Comparison of ENCODE assay signal across 29 cellular contexts in the genomic region with DNA sequence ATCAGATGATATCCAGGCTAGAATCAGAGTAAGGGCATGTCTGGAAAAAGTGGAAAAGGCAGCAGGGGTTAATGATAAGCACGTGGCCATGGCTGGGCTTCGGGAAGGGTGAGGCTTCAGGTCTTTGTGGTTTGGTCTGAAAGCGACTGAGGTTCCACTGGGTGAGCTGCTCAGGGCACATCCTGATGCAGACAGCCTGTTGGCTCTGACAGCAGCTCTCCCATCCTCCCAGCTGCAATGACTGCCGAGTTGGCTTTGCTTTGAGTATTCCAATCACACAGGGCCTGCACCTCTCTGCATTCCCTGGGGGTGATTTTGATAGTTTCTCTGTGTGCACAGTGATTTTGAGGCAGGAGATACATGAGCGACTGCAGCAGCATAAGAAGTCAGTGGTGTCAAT.
"Had no signal": no experiment of that assay in that cellular context is flagged by ENCODE, and none has a peak within 500 bp of the region (broad histone marks: within the 10 kb centered on the region; RNA-seq: fewer than 3 reads in every experiment).

No MANE protein-coding gene starts in this region.

- H3K4me1 ChIP-seq: ascending aorta, breast epithelium, SJCRH30 had no signal

- H3K27me3 ChIP-seq: ascending aorta, breast epithelium, SJCRH30 had no signal

- H3K27ac ChIP-seq: ascending aorta, breast epithelium, KMS-11, SJCRH30, SK-N-MC, WERI-Rb-1 had no signal

- DNase-seq: activated CD4-positive, alpha-beta memory T cell treated with anti-CD3 and anti-CD28 coated beads, Interleukin-2, amount 10 ng/mL, durations not matched to agents 7 days and 5 days; activated CD4-positive, alpha-beta T cell treated with anti-CD3 and anti-CD28 coated beads for 1 hour; activated CD4-positive, alpha-beta T cell treated with anti-CD3 and anti-CD28 coated beads for 48 hours; activated CD4-positive, CD25-positive, alpha-beta regulatory T cell; activated CD8-positive, alpha-beta memory T cell treated with anti-CD3 and anti-CD28 coated beads for 24 hours; activated CD8-positive, alpha-beta memory T cell treated with anti-CD3 and anti-CD28 coated beads, Interleukin-2, amount 10 ng/mL, durations not matched to agents 7 days and 5 days; activated CD8-positive, alpha-beta memory T cell treated with anti-CD3 and anti-CD28 coated beads, Interleukin-2, amount 50 U/mL, for 48 hours; activated gamma-delta T cell; activated naive CD4-positive, alpha-beta T cell treated with Interleukin-2 at 50 U/mL for 16 hours; activated naive CD8-positive, alpha-beta T cell treated with anti-CD3 and anti-CD28 coated beads, Interleukin-2, amount 10 ng/mL, durations not matched to agents 7 days and 5 days; activated T-cell treated with anti-CD3 and anti-CD28 coated beads, Interleukin-2, amount 50 U/mL, for 1 hour; activated T-cell treated with anti-CD3 and anti-CD28 coated beads, Interleukin-2, amount 50 U/mL, for 72 hours; cerebellar nuclear complex; NCI-H1105; NCI-H1417 treated with DMSO at 0.1 percent for 48 hours; NCI-H187 treated with DMSO at 0.1 percent for 48 hours; NCI-H2081; NCI-H226; NCI-H524 treated with DMSO at 0.1 percent for 48 hours; OCI-M1; SHP77; SJCRH30; T1000; WERI-Rb-1 had no signal

- H3K36me3 ChIP-seq: ascending aorta, breast epithelium, SJCRH30, WERI-Rb-1 had no signal

- H3K4me3 ChIP-seq: ascending aorta, breast epithelium, SJCRH30, SK-N-MC had no signal

- ATAC-seq: activated CD8-positive, alpha-beta memory T cell treated with anti-CD3 and anti-CD28 coated beads, Interleukin-2, amount 10 ng/mL, durations not matched to agents 7 days and 5 days; activated T-cell treated with anti-CD3 and anti-CD28 coated beads, Interleukin-2, amount 50 U/mL, for 72 hours; Panc1 had no signal

- H3K9me3 ChIP-seq: ascending aorta, breast epithelium, SJCRH30 had no signal

- H3K4me2 ChIP-seq: KMS-11 had no signal

- H3K9ac ChIP-seq: KMS-11 had no signal
